Comparison of ENCODE assay signal across 2 cellular contexts in genomic region chr9:16213781-16214515, GRCh38.
TF ChIP-seq lines count a peak whose summit lies in the region.

No MANE protein-coding gene starts in this region.

TF ChIP-seq in liver, 16 proteins besides CTCF, POLR2A, EP300 and RAD21 (continued from another document):
- TF ChIP-seq YY1 (IDR thresholded peaks at IDR 0.05) (peak; percentile 54), JUND (IDR thresholded peaks at IDR 0.05) (peak in 1 of 2 donors; percentile 81), FOXA1 (IDR thresholded peaks at IDR 0.05) (peak; percentile 9), MAX (IDR thresholded peaks at IDR 0.05) (no peak), ZBTB33 (IDR thresholded peaks at IDR 0.05) (peak; percentile 44), HNF4G (IDR thresholded peaks at IDR 0.05) (no peak), GABPA (IDR thresholded peaks at IDR 0.05 in 1 of 2, conservative IDR thresholded peaks at IDR 0.05 in 1 of 2) (no peak), NR2F2 (IDR thresholded peaks at IDR 0.05) (peak; percentile 55), SP1 (IDR thresholded peaks at IDR 0.05) (peak; percentile 27)
TF ChIP-seq in liver: peak in this region for 9.

TF ChIP-seq in HepG2, 621 proteins besides CTCF, POLR2A, EP300 and RAD21 (continued from another document):
- TF ChIP-seq ZNF574 (CRISPR knock-in tag; IDR thresholded peaks at IDR 0.05) (no peak), AGO2 (optimal IDR thresholded peaks at IDR 0.05; ENCODE audit: low read depth, low read length) (no peak), ZNF282 (IDR thresholded peaks at IDR 0.05; ENCODE audit: partially characterized antibody) (no peak), ZNF18 (CRISPR knock-in tag; IDR thresholded peaks at IDR 0.05; ENCODE audit: insufficient replicate concordance) (no peak)
